ENCODE assay signal across 7 cellular contexts in the genomic region with DNA sequence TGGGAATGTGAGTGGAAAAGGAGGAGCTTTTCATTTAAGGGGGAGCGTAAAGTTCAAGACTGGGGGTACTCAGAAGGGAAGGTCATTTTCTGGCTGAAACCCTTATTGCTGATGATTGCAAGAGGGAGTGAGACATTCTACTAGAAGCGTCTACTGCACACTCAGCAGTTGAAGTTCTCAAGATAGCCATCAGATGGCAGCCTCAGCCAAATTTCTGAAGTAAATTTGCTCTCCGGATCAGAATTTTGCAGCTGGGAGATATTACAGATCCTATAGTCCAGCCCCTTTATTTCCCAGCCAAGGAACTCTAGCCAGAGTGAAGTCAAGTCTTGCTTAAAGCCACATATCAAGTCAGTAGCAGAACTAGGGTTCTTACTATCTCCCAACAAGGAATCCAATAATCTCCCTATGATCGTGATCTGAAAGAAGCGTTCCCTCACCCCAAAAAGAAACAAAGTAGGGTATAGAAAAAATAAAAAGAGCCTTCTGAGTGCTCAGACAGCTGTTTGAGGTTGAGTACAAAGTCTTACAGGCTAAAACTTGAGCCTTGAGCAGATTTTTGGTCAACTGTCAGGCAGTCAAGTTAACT. TPM values are rescaled to one million over a fixed set of nuclear protein-coding genes. Genes with fewer than 3 reads are reported as not detected.
DNase-seq lines count a peak whose midpoint lies in the region; ATAC-seq, FAIRE-seq and TF ChIP-seq lines count a peak whose summit lies in the region.

No MANE protein-coding gene starts in this region.

- 16% methylated on average over 5 of the region's 5 CpGs for WGBS in K562 (ENCODE audit: insufficient coverage, low coverage, missing lambda C conversion rate)
- 18 to 27% (median 25%) methylated on average over 5 of the region's 5 CpGs for WGBS in stomach, 5 donors

- H4K20me1 ChIP-seq in K562 (replicated peaks; ENCODE audit: control insufficient read depth, insufficient read depth, low read length), result no peaks in the 10 kb centered on the region

- H3K4me2 ChIP-seq in K562 (ENCODE audit: insufficient read depth, low read length), result no peak overlapping the region

- H3K4me3 ChIP-seq in K562 (no peak overlapping the region), stomach (no peak overlapping the region)

- no peak overlapping the region for H3K9ac ChIP-seq in K562 (ENCODE audit: insufficient read depth in 1 of 2, low read depth in 2 of 2, low read length in 2 of 2)

- no peak for TF ChIP-seq POLR2A in K562 (conservative IDR thresholded peaks at IDR 0.05)
- no peak for TF ChIP-seq POLR2A in stomach (IDR thresholded peaks at IDR 0.05)

- CTCF ChIA-PET in K562 (lab: Yijun Ruan, JAX; ENCODE audit: low intra/inter-chr PET ratio), result interaction anchor here (0.9 to 1.9 kb wide), 2 partner anchors 153 to 575 kb away, joined by 3 to 18 read pairs; no protein-coding TSS in a partner anchor

- intact Hi-C loops in K562 (cut with micrococcal nuclease) (loop anchor here (1.0 to 10.0 kb wide), 3 partner anchors 59 to 576 kb away; no protein-coding TSS in a partner anchor), stomach (cut with DNase I; ENCODE audit: low total_unique reads) (loop anchor here (5.0 kb wide), 1 partner anchor 153 kb away; no protein-coding TSS in a partner anchor)

- H3K27me3 ChIP-seq in K562 (ENCODE audit: control insufficient read depth in 2 of 2, insufficient read depth in 2 of 2, low read length in 2 of 2) (no peaks in the 10 kb centered on the region), stomach (peaks cover 0 to 36% (median 12%) of the 10 kb centered on the region in 3 donors)

- DNase-seq in ELF-1 (ENCODE audit: low read depth, low spot score) (peak; percentile 45), NCI-H526 (lab: John Stamatoyannopoulos, UW) (peak; percentile 65 to 82), K562 (ENCODE audit: extremely low read depth in 1 of 4, low spot score in 3 of 4) (peak; percentile 16 to 59 (median 24)), iris pigment epithelial cell (ENCODE audit: low read depth) (peak; percentile 85), stomach (no peak)

- no peaks in the 10 kb centered on the region for H3K79me2 ChIP-seq in K562 (ENCODE audit: control insufficient read depth, insufficient read depth, low read length)

- no TSS peak for BruUV-seq in K562 (replicated peaks; lab: Mats Ljungman, UMichigan)

- H3K36me3 ChIP-seq in K562 (ENCODE audit: control insufficient read depth, insufficient read depth, low read length), result no peaks in the 10 kb centered on the region
- H3K36me3 ChIP-seq in stomach, result no peaks in the 10 kb centered on the region

- in situ Hi-C loops in K562 (cut with MboI), result no loop called here

- FAIRE-seq in K562 (lab: Jason Lieb, UNC), result peak; percentile 72

- ATAC-seq in HG03378 (IDR thresholded peaks at IDR 0.05; ENCODE audit: unreplicated experiment) (peak; percentile 65), K562 (peak; percentile 81), HG03095 (IDR thresholded peaks at IDR 0.05; ENCODE audit: unreplicated experiment) (no peak)

- TF ChIP-seq EP300 in K562 (IDR thresholded peaks at IDR 0.05; ENCODE audit: low read length) (no peak), stomach (IDR thresholded peaks at IDR 0.05) (no peak)

- POLR2A ChIA-PET in K562 (lab: Yijun Ruan, JAX), result no interaction called here

- peak; percentile 50 to 67 (median 59); a peak in 5 of 6 replicates for TF ChIP-seq CTCF in K562 (IDR thresholded peaks at IDR 0.05 in 2 of 3, conservative IDR thresholded peaks at IDR 0.05 in 1 of 3; ENCODE audit: insufficient read depth in 2 of 3, low read depth in 1 of 3, low read length in 3 of 3)
- peak in 5 of 7 experiments; percentile 29 to 70 (median 56) for TF ChIP-seq CTCF in stomach (IDR thresholded peaks at IDR 0.05)

- peak; percentile 66 to 75 for TF ChIP-seq RAD21 in K562 (CRISPR knock-in tag; conservative IDR thresholded peaks at IDR 0.05 in 1 of 2, IDR thresholded peaks at IDR 0.05 in 1 of 2)

- no peaks in the 10 kb centered on the region for H3K9me1 ChIP-seq in K562 (ENCODE audit: control insufficient read depth, insufficient read depth, low read length)

- H2AFZ ChIP-seq in K562 (ENCODE audit: low read depth, low read length), result no peak overlapping the region

- H3K9me3 ChIP-seq in K562 (replicated peaks; ENCODE audit: control insufficient read depth, insufficient read depth, low read depth, low read length) (no peaks in the 10 kb centered on the region), stomach (no peaks in the 10 kb centered on the region)

- H3K4me1 ChIP-seq in K562 (replicated peaks in 1 of 2; ENCODE audit: control insufficient read depth in 2 of 2, insufficient read depth in 2 of 2, low read length in 2 of 2) (no peaks in the 10 kb centered on the region), stomach (no peaks in the 10 kb centered on the region)

- no peak overlapping the region for H3K27ac ChIP-seq in K562 (ENCODE audit: extremely low read depth, low read depth, low read length)
- H3K27ac ChIP-seq in stomach, result no peak overlapping the region

TF ChIP-seq in K562, 482 proteins besides CTCF, POLR2A, EP300 and RAD21 (continues in another document):
- TF ChIP-seq SMC3 (conservative IDR thresholded peaks at IDR 0.05; ENCODE audit: insufficient read depth, low read depth, low read length), result 0 out of 2 replicates have a peak, but pooled peaks have one; percentile 33
- peak; percentile 40; the same call in 1 of the 2 replicates for TF ChIP-seq CEBPG (CRISPR knock-in tag; IDR thresholded peaks at IDR 0.05)
- peak in 1 of 2 experiments; percentile 47; a peak in 1 of 4 replicates for TF ChIP-seq CEBPG (tag; conservative IDR thresholded peaks at IDR 0.05 in 1 of 2, IDR thresholded peaks at IDR 0.05 in 1 of 2)
- peak; percentile 48 for TF ChIP-seq ZNF316 (IDR thresholded peaks at IDR 0.05)
- TF ChIP-seq FOXJ2 (tag; IDR thresholded peaks at IDR 0.05), result no peak

RNA-seq across cellular contexts. Expression of gene RAX, which starts 24.0 kb away (rescaled TPM):
- total RNA-seq in K562 (2011; cell fraction: chromatin; rRNA removed; ENCODE audit: low replicate concordance), result not detected in 2 replicates
- total RNA-seq in K562 (2011; cell fraction: nucleolus; rRNA removed), result not detected in 2 replicates
- not detected in 2 replicates for total RNA-seq in K562 (2011; cell fraction: nucleoplasm; rRNA removed)
- not detected in 2 replicates for total RNA-seq in K562 (2014; rRNA removed)
- total RNA-seq in K562 (2014; rRNA removed; fragmentation: Illumina TruSeq; extraction: Trizol), result not detected in 2 replicates
- not detected in 2 replicates for total RNA-seq in K562 (2015; rRNA removed; fragmentation: Illumina TruSeq; extraction: Trizol)
- total RNA-seq in K562 (2021), result not detected in 2 replicates
- polyA plus RNA-seq in K562 (2011; rRNA removed), result not detected in 2 replicates
- not detected in 2 replicates for polyA plus RNA-seq in K562 (2011; cell fraction: cytosol; rRNA removed)
- not detected in 2 replicates for polyA plus RNA-seq in K562 (2011; cell fraction: nucleus; rRNA removed)
- polyA plus RNA-seq in K562 (2012), result 0.11 TPM in 1 of 2 replicates, not detected in the other
- polyA plus RNA-seq in K562 (2014; fragmentation: Illumina TruSeq; extraction: Trizol), result not detected in 2 replicates
- not detected for polyA plus RNA-seq in K562 (2014; fragmentation: Nextera tagmentation; extraction: Ambion mirVana)
- not detected in 2 replicates for polyA plus RNA-seq in K562 (2014; rRNA removed)
- polyA minus RNA-seq in K562 (2011; rRNA and poly(A)+ RNA removed), result not detected in 2 replicates
- polyA minus RNA-seq in K562 (2011; cell fraction: cytosol; rRNA and poly(A)+ RNA removed), result not detected in 2 replicates
- polyA minus RNA-seq in K562 (2011; cell fraction: nucleus; rRNA and poly(A)+ RNA removed), result not detected in 2 replicates
- total RNA-seq in stomach, result not detected
- polyA plus RNA-seq in stomach, result under 1 TPM in 1 of 3 donors, not detected in 2; 0.05 TPM

RNA-seq across cellular contexts. Expression of gene GRP, which starts 29.3 kb away (rescaled TPM):
- total RNA-seq in K562 (2011; cell fraction: chromatin; rRNA removed; ENCODE audit: low replicate concordance), result not detected in 2 replicates
- not detected in 2 replicates for total RNA-seq in K562 (2011; cell fraction: nucleolus; rRNA removed)
- total RNA-seq in K562 (2011; cell fraction: nucleoplasm; rRNA removed), result not detected in 2 replicates
- not detected in 2 replicates for total RNA-seq in K562 (2014; rRNA removed)
- not detected in 2 replicates for total RNA-seq in K562 (2014; rRNA removed; fragmentation: Illumina TruSeq; extraction: Trizol)
- not detected in 2 replicates for total RNA-seq in K562 (2015; rRNA removed; fragmentation: Illumina TruSeq; extraction: Trizol)
- total RNA-seq in K562 (2021), result not detected in 2 replicates
- polyA plus RNA-seq in K562 (2011; rRNA removed), result not detected in 2 replicates
- not detected in 2 replicates for polyA plus RNA-seq in K562 (2011; cell fraction: cytosol; rRNA removed)
- polyA plus RNA-seq in K562 (2011; cell fraction: nucleus; rRNA removed), result not detected in 2 replicates
- 0.25 TPM in 1 of 2 replicates, not detected in the other for polyA plus RNA-seq in K562 (2012)
- not detected in 2 replicates for polyA plus RNA-seq in K562 (2014; fragmentation: Illumina TruSeq; extraction: Trizol)
- polyA plus RNA-seq in K562 (2014; fragmentation: Nextera tagmentation; extraction: Ambion mirVana), result under 1 TPM in 1 of 2 experiments, not detected in 1; 0.07 TPM
- not detected in 2 replicates for polyA plus RNA-seq in K562 (2014; rRNA removed)
- not detected in 2 replicates for polyA minus RNA-seq in K562 (2011; rRNA and poly(A)+ RNA removed)
- polyA minus RNA-seq in K562 (2011; cell fraction: cytosol; rRNA and poly(A)+ RNA removed), result not detected in 2 replicates
- polyA minus RNA-seq in K562 (2011; cell fraction: nucleus; rRNA and poly(A)+ RNA removed), result not detected in 2 replicates
- total RNA-seq in stomach, result 1 to 10 TPM in 2 of 5 donors, not detected in 3; 2.4 to 3.2 TPM
- under 1 TPM in 2 of 3 donors, not detected in 1; 0.60 to 0.68 TPM for polyA plus RNA-seq in stomach
